ENCODE assay signal across 18 cellular contexts in genomic region chr16:14565688-14566025, GRCh38.
DNase-seq lines count a peak whose midpoint lies in the region; ATAC-seq and TF ChIP-seq lines count a peak whose summit lies in the region.
"Had no signal": no experiment of that assay in that cellular context is flagged by ENCODE, and none has a peak within 500 bp of the region (broad histone marks: within the 10 kb centered on the region; RNA-seq: fewer than 3 reads in every experiment).

No MANE protein-coding gene starts in this region.

- H3K27me3 Mint-ChIP-seq in HFFc6 (ENCODE audit: insufficient read depth): no peaks in the 10 kb centered on the region; the same call in 1 of the 2 replicates
- H3K27me3 Mint-ChIP-seq: naive thymus-derived CD8-positive, alpha-beta T cell had no signal

- WGBS in stomach, 5 donors: 67 to 75% (median 71%) methylated on average over 2 of the region's 2 CpGs

- H3K27ac ChIP-seq in Panc1 (ENCODE audit: low read length) (no peak overlapping the region), epithelial cell of prostate (peak overlapping the region; percentile 54), stomach (peak overlapping the region in 3 of 5 donors; percentile 60 to 75 (median 67))

- ATAC-seq in Panc1 (peak; percentile 21; the same call in 1 of the 2 replicates), GM21390 (IDR thresholded peaks at IDR 0.05; ENCODE audit: unreplicated experiment) (no peak)
- ATAC-seq: CD8-positive, alpha-beta T cell; naive thymus-derived CD8-positive, alpha-beta T cell had no signal

- intact Hi-C loops in Panc1 (cut with micrococcal nuclease; ENCODE audit: unreplicated experiment) (no loop called here), stomach (cut with DNase I; ENCODE audit: low total_unique reads) (no loop called here), posterior vena cava (cut with DNase I) (no loop called here)

- in situ Hi-C loops in Panc1 (cut with HindIII; ENCODE audit: low pct_unique_long_range_greater_than_20kb, low sequenced_read_pairs): no loop called here

- POLR2A ChIA-PET in Panc1 (lab: Charles Lee): no interaction called here

- no peak for TF ChIP-seq EP300 in stomach (IDR thresholded peaks at IDR 0.05)

- TF ChIP-seq POLR2A in stomach (IDR thresholded peaks at IDR 0.05): no peak

- H3K27me3 ChIP-seq in Panc1 (ENCODE audit: control insufficient read depth, insufficient read depth, low read length) (no peaks in the 10 kb centered on the region), stomach (no peaks in the 10 kb centered on the region)
- H3K27me3 ChIP-seq: testis had no signal

- H3K4me1 Mint-ChIP-seq in HFFc6 (ENCODE audit: low read depth): peaks cover 31% of the 10 kb centered on the region

- H3K4me3 Mint-ChIP-seq in HFFc6: no peak overlapping the region
- H3K4me3 Mint-ChIP-seq: activated naive CD4-positive, alpha-beta T cell treated with anti-CD3 and anti-CD28 coated beads for 36 hours; CD8-positive, alpha-beta T cell; naive thymus-derived CD8-positive, alpha-beta T cell had no signal

- H3K36me3 ChIP-seq in Panc1 (ENCODE audit: control insufficient read depth, insufficient read depth, low read length) (no peaks in the 10 kb centered on the region), stomach (peaks cover 0 to 5% (median 0%) of the 10 kb centered on the region in 4 donors)

- H3K9me3 Mint-ChIP-seq in HFFc6: no peaks in the 10 kb centered on the region
- H3K9me3 Mint-ChIP-seq: activated naive CD4-positive, alpha-beta T cell treated with anti-CD3 and anti-CD28 coated beads for 36 hours; CD8-positive, alpha-beta T cell; naive thymus-derived CD8-positive, alpha-beta T cell had no signal

- TF ChIP-seq CTCF in HFFc6 (IDR thresholded peaks at IDR 0.05) (no peak), Panc1 (IDR thresholded peaks at IDR 0.05) (no peak), stomach (IDR thresholded peaks at IDR 0.05) (no peak)

- BruUV-seq in Panc1 (replicated peaks; lab: Mats Ljungman, UMichigan): no TSS peak

- DNase-seq in HFFc6 (no peak), Panc1 (ENCODE audit: low read depth, low spot score) (no peak), epithelial cell of prostate (ENCODE audit: low read depth, low spot score) (no peak), stomach (no peak), posterior vena cava (ENCODE audit: low spot score) (no peak), ureter (ENCODE audit: low spot score) (no peak)
- DNase-seq: activated CD4-positive, alpha-beta T cell treated with anti-CD3 and anti-CD28 coated beads for 4 hours; activated naive CD4-positive, alpha-beta T cell treated with anti-CD3 and anti-CD28 coated beads for 36 hours; activated T-cell treated with anti-CD3 and anti-CD28 coated beads, Interleukin-2, amount 50 U/mL, for 48 hours; amniotic stem cell; CD8-positive, alpha-beta T cell; GF-D8; mesendoderm; naive thymus-derived CD8-positive, alpha-beta T cell; stimulated activated CD4-positive, alpha-beta T cell treated with anti-CD3 and anti-CD28 coated beads, Interleukin-4, amount 100 ng/mL, for 24 hours; stimulated activated naive CD4-positive, alpha-beta T cell; testis had no signal

- peak overlapping the region; percentile 45; the same call in 1 of the 2 replicates for H3K27ac Mint-ChIP-seq in HFFc6
- H3K27ac Mint-ChIP-seq: activated naive CD4-positive, alpha-beta T cell treated with anti-CD3 and anti-CD28 coated beads for 36 hours; CD8-positive, alpha-beta T cell had no signal

- H3K9me3 ChIP-seq in Panc1 (ENCODE audit: control insufficient read depth, insufficient read depth, low read depth, low read length) (no peaks in the 10 kb centered on the region), stomach (no peaks in the 10 kb centered on the region)
- H3K9me3 ChIP-seq: testis had no signal

- CTCF ChIA-PET in Panc1 (lab: Charles Lee): no interaction called here

- H3K36me3 Mint-ChIP-seq in HFFc6 (ENCODE audit: low read depth): peaks cover 6% of the 10 kb centered on the region; the same call in 1 of the 2 replicates

- H3K4me1 ChIP-seq in Panc1 (ENCODE audit: control insufficient read depth, insufficient read depth, low read length): peaks cover 19% of the 10 kb centered on the region; the same call in 1 of the 2 replicates
- peaks cover 49 to 88% (median 67%) of the 10 kb centered on the region in 4 donors for H3K4me1 ChIP-seq in stomach

- H3K4me3 ChIP-seq in Panc1 (ENCODE audit: low read depth in 2 of 2, low read length in 2 of 2): no peak overlapping the region
- no peak overlapping the region for H3K4me3 ChIP-seq in stomach
- H3K4me3 ChIP-seq: testis had no signal
